Comparison of ENCODE assay signal across 9 cellular contexts in genomic region chr13:112616586-112617381, GRCh38. TPM values are rescaled to one million over a fixed set of nuclear protein-coding genes. Genes with fewer than 3 reads are reported as not detected.
DNase-seq lines count a peak whose midpoint lies in the region; ATAC-seq and TF ChIP-seq lines count a peak whose summit lies in the region.
"Had no signal": no experiment of that assay in that cellular context is flagged by ENCODE, and none has a peak within 500 bp of the region (broad histone marks: within the 10 kb centered on the region; RNA-seq: fewer than 3 reads in every experiment).

No MANE protein-coding gene starts in this region.

- POLR2A ChIA-PET in BJ (lab: Charles Lee) = no interaction called here

- no peaks in the 10 kb centered on the region for H3K4me1 ChIP-seq in SJCRH30

- ATAC-seq in HG03442 (IDR thresholded peaks at IDR 0.05; ENCODE audit: unreplicated experiment) (peak; percentile 79), HG02870 (IDR thresholded peaks at IDR 0.05; ENCODE audit: unreplicated experiment) (no peak), GM18517 (IDR thresholded peaks at IDR 0.05; ENCODE audit: unreplicated experiment) (no peak)

- H3K9me3 ChIP-seq in SJCRH30 (replicated peaks) = no peaks in the 10 kb centered on the region

- no peaks in the 10 kb centered on the region for H3K36me3 ChIP-seq in BJ (ENCODE audit: control insufficient read depth, insufficient read depth, low read length)
- H3K36me3 ChIP-seq in SJCRH30 = no peaks in the 10 kb centered on the region

- H3K4me3 ChIP-seq in BJ (ENCODE audit: low read depth, low read length) (no peak overlapping the region), SJCRH30 (no peak overlapping the region), fibroblast of pulmonary artery (replicated peaks; ENCODE audit: low read depth, low read length) (no peak overlapping the region)

- no peak overlapping the region for H3K27ac ChIP-seq in SJCRH30

- H3K27me3 ChIP-seq in BJ (ENCODE audit: control insufficient read depth, insufficient read depth, low read length) = no peaks in the 10 kb centered on the region; the same call in none of the 2 replicates
- H3K27me3 ChIP-seq in SJCRH30 = no peaks in the 10 kb centered on the region; the same call in 1 of the 2 replicates

- CTCF ChIA-PET in BJ (lab: Yijun Ruan, JAX) = interaction anchor here (2.1 to 6.8 kb wide), 3 partner anchors 10 to 257 kb away, joined by 11 to 30 read pairs (median 18); no protein-coding TSS in a partner anchor

- peak; percentile 69 for TF ChIP-seq CTCF in BJ (IDR thresholded peaks at IDR 0.05; ENCODE audit: insufficient read depth, low read depth, low read length)
- peak; percentile 72 for TF ChIP-seq CTCF in GM12874 (IDR thresholded peaks at IDR 0.05; ENCODE audit: insufficient read depth, low read depth, low read length)
- TF ChIP-seq CTCF in fibroblast of pulmonary artery (IDR thresholded peaks at IDR 0.05; ENCODE audit: low read length, missing control alignments) = peak; percentile 71

- DNase-seq in BJ (ENCODE audit: low read depth) (no peak), SJCRH30 (peak; percentile 17 to 49), fibroblast of pulmonary artery (ENCODE audit: low read depth) (peak; percentile 59), renal cortical epithelial cell (ENCODE audit: low read depth) (peak; percentile 48)
- DNase-seq: naive B cell had no signal

RNA-seq across cellular contexts. Expression of gene TUBGCP3, which starts 28.8 kb away (rescaled TPM):
- 11.2 and 15.7 TPM in 2 replicates for polyA plus RNA-seq in BJ (2011; rRNA removed)
- 20.9 and 21.9 TPM in 2 replicates for polyA minus RNA-seq in BJ (2011; rRNA and poly(A)+ RNA removed)
- 27.8 and 32.9 TPM in 2 replicates for total RNA-seq in SJCRH30 (2014; rRNA removed; shearing (Covaris generic))
- 14.2 and 18.7 TPM in 2 replicates for total RNA-seq in renal cortical epithelial cell
